In the genomic region with DNA sequence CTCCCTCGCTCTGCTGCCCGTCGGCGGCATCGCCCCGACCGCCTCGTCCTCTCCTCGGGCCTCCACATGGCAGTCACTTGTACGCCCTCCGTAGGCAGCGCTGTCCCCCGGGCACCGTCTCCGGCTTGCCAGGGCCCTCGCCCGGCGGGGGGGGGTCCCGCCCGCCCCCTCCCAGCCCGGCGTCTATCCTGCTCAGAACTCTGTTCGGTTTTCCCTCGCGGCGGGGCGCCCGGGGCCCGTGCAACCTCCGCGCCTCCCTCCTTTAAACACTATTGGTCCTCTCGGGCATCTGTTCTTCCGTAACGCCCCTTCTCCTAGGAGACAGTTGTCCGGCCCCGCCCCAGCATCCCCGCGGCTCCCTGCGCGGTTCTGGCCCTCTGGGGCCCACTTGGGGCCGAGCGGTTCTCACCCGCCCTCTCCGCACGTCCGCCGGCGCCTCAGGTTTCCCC, we compare ENCODE assay signal across 8 cellular contexts. TPM values are rescaled to one million over a fixed set of nuclear protein-coding genes. Genes with fewer than 3 reads are reported as not detected.
DNase-seq lines count a peak whose midpoint lies in the region; ATAC-seq and TF ChIP-seq lines count a peak whose summit lies in the region.

No MANE protein-coding gene starts in this region.

- H3K27ac Mint-ChIP-seq in chondrocyte (ENCODE audit: unreplicated experiment), result peak overlapping the region; percentile 90

- H3K9me3 Mint-ChIP-seq in chondrocyte (ENCODE audit: low read depth), result no peaks in the 10 kb centered on the region

- no peaks in the 10 kb centered on the region for H3K27me3 Mint-ChIP-seq in chondrocyte (ENCODE audit: low read depth)

- ATAC-seq in GM18868 (IDR thresholded peaks at IDR 0.05; ENCODE audit: unreplicated experiment) (peak; percentile 63), HG03108 (IDR thresholded peaks at IDR 0.05; ENCODE audit: unreplicated experiment) (peak; percentile 57), left colon (peak; percentile 78)

- DNase-seq in ACHN (peak; percentile 68), NCI-H2196 treated with DMSO at 0.1 percent for 48 hours (lab: John Stamatoyannopoulos, UW; ENCODE audit: unreplicated experiment) (peak; percentile 63), chondrocyte (ENCODE audit: low spot score) (no peak), left colon (peak; percentile 72)
- peak; percentile 48 for DNase-seq in activated CD4-positive, alpha-beta T cell treated with anti-CD3 and anti-CD28 coated beads for 1 hour
- peak; percentile 47 to 57 for DNase-seq in stimulated activated CD4-positive, alpha-beta T cell treated with anti-CD3 and anti-CD28 coated beads, Interleukin-1b, Interleukin-23, amount 100 ng/mL, for 4 hours (ENCODE audit: low read depth in 2 of 2)

- intact Hi-C loops in left colon (cut with DNase I, micrococcal nuclease), result no loop called here

- H3K4me1 Mint-ChIP-seq in chondrocyte (ENCODE audit: low read depth), result peaks cover 18% of the 10 kb centered on the region

- in situ Hi-C loops in ACHN (cut with HindIII; ENCODE audit: low pct_ligation_motif_present, low pct_unique_long_range_greater_than_20kb, low sequenced_read_pairs), result no loop called here

- peak; percentile 29 for TF ChIP-seq CTCF in chondrocyte (IDR thresholded peaks at IDR 0.05)

- H3K4me3 Mint-ChIP-seq in chondrocyte (ENCODE audit: unreplicated experiment), result peak overlapping the region; percentile 91

- H3K36me3 Mint-ChIP-seq in chondrocyte (ENCODE audit: low read depth), result peaks cover 3% of the 10 kb centered on the region

RNA-seq across cellular contexts. Expression of gene ODF2, which starts 0.8 kb away (rescaled TPM):
- total RNA-seq in chondrocyte (25.6 to 34.1 TPM (median 28.7 TPM) in 3 replicates), left colon (10 to 100 TPM; 13.8 to 16.5 TPM)

RNA-seq across cellular contexts. Expression of gene CERCAM, which starts 36.0 kb away (rescaled TPM):
- 217 to 282 TPM (median 280 TPM) in 3 replicates for total RNA-seq in chondrocyte
- total RNA-seq in left colon, result 1 to 10 TPM; 2.9 to 9.2 TPM

RNA-seq across cellular contexts. Expression of gene GLE1, which starts 47.9 kb away (rescaled TPM):
- total RNA-seq in chondrocyte, result 12.3 to 18.1 TPM (median 12.8 TPM) in 3 replicates
- 10 to 100 TPM; 26.6 to 34.5 TPM for total RNA-seq in left colon

Comparison
In these comparisons a context has a peak if more than half of its experiments do, and no peak if none do; other contexts are left out.
1. RNA of gene CERCAM, which starts 36.0 kb away (total RNA-seq): 217 to 282 TPM in chondrocyte; 2.9 to 9.2 TPM in left colon; every median in the first group is over 10 times any median in the second.
2. Peak in every context shown above with its lines, with median percentiles within 50 percentile points of each other: ATAC-seq.